In the genomic region with DNA sequence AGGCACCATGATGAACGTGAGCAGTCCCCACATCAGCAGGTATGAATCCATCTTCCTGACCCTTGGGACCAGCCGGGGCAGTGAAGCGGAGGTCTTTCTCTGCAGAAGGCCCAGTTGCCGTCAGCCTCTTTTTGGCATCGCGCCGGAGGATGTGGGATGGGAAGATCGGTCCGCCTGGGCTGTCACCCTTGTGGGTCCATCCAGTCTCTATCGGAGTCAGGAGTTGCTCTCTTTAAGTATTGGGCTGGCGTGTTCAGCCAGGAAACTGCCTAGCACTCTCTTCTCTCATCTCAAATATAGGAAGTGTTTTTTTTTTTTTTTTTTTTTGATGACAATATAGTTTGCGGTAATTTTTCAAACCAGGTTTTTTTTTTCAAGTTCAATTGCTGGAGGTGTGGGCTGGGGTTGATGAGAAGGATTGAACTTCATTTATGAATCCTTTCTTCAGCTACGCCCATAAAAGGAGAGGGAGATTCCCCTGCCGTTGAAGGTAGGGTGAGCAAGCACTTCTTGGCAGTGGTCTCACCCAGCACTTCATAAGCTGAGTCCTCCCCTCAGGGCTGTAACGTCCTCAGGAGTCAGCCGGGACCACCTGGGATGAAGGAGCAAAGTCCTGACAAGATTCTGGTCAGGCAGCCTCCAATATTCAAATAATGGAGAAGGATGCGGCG, we compare ENCODE assay signal across 10 cellular contexts. TPM values are rescaled to one million over a fixed set of nuclear protein-coding genes. Genes with fewer than 3 reads are reported as not detected.
DNase-seq lines count a peak whose midpoint lies in the region; ATAC-seq and TF ChIP-seq lines count a peak whose summit lies in the region.
"Had no signal": no experiment of that assay in that cellular context is flagged by ENCODE, and none has a peak within 500 bp of the region (broad histone marks: within the 10 kb centered on the region; RNA-seq: fewer than 3 reads in every experiment).

A gene (minus strand): TSS at position 267 of the 671 bp plus-strand sequence. CDS start 216 bp downstream, at position 51.

- H3F3A ChIP-seq in DOHH2 (ENCODE audit: control insufficient read depth, insufficient read depth), result no peaks in the 10 kb centered on the region

- H3K36me3 Mint-ChIP-seq in WTC11, result no peaks in the 10 kb centered on the region
- H3K36me3 Mint-ChIP-seq in activated naive CD8-positive, alpha-beta T cell treated with anti-CD3 and anti-CD28 coated beads, Interleukin-2, amount 10 ng/mL, durations not matched to agents 7 days and 5 days, result peaks cover 36% of the 10 kb centered on the region

- DNase-seq in WTC11 (ENCODE audit: low spot score) (no peak), RKO (ENCODE audit: low spot score) (no peak), NCI-H187 (lab: John Stamatoyannopoulos, UW) (no peak), T1000 (lab: John Stamatoyannopoulos, UW) (no peak), cerebellum (ENCODE audit: low spot score) (no peak)
- DNase-seq in activated naive CD8-positive, alpha-beta T cell treated with anti-CD3 and anti-CD28 coated beads, Interleukin-2, amount 10 ng/mL, durations not matched to agents 7 days and 5 days, result peak; percentile 73
- peak in 3 of 4 experiments; percentile 57 to 72 (median 66) for DNase-seq in stimulated activated CD4-positive, alpha-beta T cell treated with anti-CD3 and anti-CD28 coated beads, Interleukin-1b, Interleukin-23, amount 100 ng/mL, for 24 hours (ENCODE audit: low read depth in 4 of 4, low spot score in 1 of 4)
- DNase-seq: substantia nigra had no signal

- peaks cover 3% of the 10 kb centered on the region for H3K4me1 Mint-ChIP-seq in WTC11
- H3K4me1 Mint-ChIP-seq in activated naive CD8-positive, alpha-beta T cell treated with anti-CD3 and anti-CD28 coated beads, Interleukin-2, amount 10 ng/mL, durations not matched to agents 7 days and 5 days, result peaks cover 65% of the 10 kb centered on the region

- H3K4me1 ChIP-seq in DOHH2 (ENCODE audit: control insufficient read depth, low read length), result peaks cover 49% of the 10 kb centered on the region

- H3K9me3 ChIP-seq in DOHH2 (ENCODE audit: control insufficient read depth, insufficient read depth, low read length), result no peaks in the 10 kb centered on the region

- POLR2A ChIA-PET in WTC11 (lab: Charles Lee), result interaction anchor here (0.7 kb wide), 2 partner anchors 18 to 263 kb away, joined by 6 to 8 read pairs; no protein-coding TSS in a partner anchor
- POLR2A ChIA-PET in activated naive CD8-positive, alpha-beta T cell treated with anti-CD3 and anti-CD28 coated beads, Interleukin-2, amount 10 ng/mL, durations not matched to agents 7 days and 5 days (lab: Charles Lee), result interaction anchor here (0.7 to 3.7 kb wide), 24 partner anchors 8 to 1422 kb away, joined by 3 to 27 read pairs (median 4); a partner anchor contains a TSS

- no peaks in the 10 kb centered on the region for H3K79me2 ChIP-seq in DOHH2 (ENCODE audit: control insufficient read depth, low read length)

- peaks cover 9% of the 10 kb centered on the region for H3K9me3 Mint-ChIP-seq in WTC11
- no peaks in the 10 kb centered on the region for H3K9me3 Mint-ChIP-seq in activated naive CD8-positive, alpha-beta T cell treated with anti-CD3 and anti-CD28 coated beads, Interleukin-2, amount 10 ng/mL, durations not matched to agents 7 days and 5 days

- H3K9me2 ChIP-seq in DOHH2 (replicated peaks; ENCODE audit: control insufficient read depth, low read length), result no peaks in the 10 kb centered on the region

- no peaks in the 10 kb centered on the region; the same call in 1 of the 2 replicates for H3K27me3 Mint-ChIP-seq in WTC11 (ENCODE audit: low read depth)
- H3K27me3 Mint-ChIP-seq in activated naive CD8-positive, alpha-beta T cell treated with anti-CD3 and anti-CD28 coated beads, Interleukin-2, amount 10 ng/mL, durations not matched to agents 7 days and 5 days, result no peaks in the 10 kb centered on the region

- CTCF ChIA-PET in WTC11 (lab: Charles Lee), result no interaction called here

- H3K27ac ChIP-seq in DOHH2 (ENCODE audit: low read depth, low read length), result no peak within 1 kb of the TSS
- H3K27ac ChIP-seq: KMS-11 had no signal

- H3K4me3 ChIP-seq in DOHH2 (ENCODE audit: low read length), result peak within 1 kb of the TSS; percentile 76

- TF ChIP-seq CTCF in DOHH2 (IDR thresholded peaks at IDR 0.05; ENCODE audit: low read depth, low read length, poor library complexity, severe bottlenecking) (no peak), WTC11 (IDR thresholded peaks at IDR 0.05) (no peak)

- H3K36me3 ChIP-seq in DOHH2 (ENCODE audit: control insufficient read depth, low read length), result no peaks in the 10 kb centered on the region

- no peak within 1 kb of the TSS for H3K27ac Mint-ChIP-seq in WTC11
- H3K27ac Mint-ChIP-seq in activated naive CD8-positive, alpha-beta T cell treated with anti-CD3 and anti-CD28 coated beads, Interleukin-2, amount 10 ng/mL, durations not matched to agents 7 days and 5 days, result peak within 1 kb of the TSS; percentile 92

- H4K20me1 ChIP-seq in DOHH2 (ENCODE audit: control insufficient read depth, insufficient read depth, low read depth, low read length), result no peaks in the 10 kb centered on the region

- H3K4me3 Mint-ChIP-seq in WTC11, result no peak within 1 kb of the TSS
- H3K4me3 Mint-ChIP-seq in activated naive CD8-positive, alpha-beta T cell treated with anti-CD3 and anti-CD28 coated beads, Interleukin-2, amount 10 ng/mL, durations not matched to agents 7 days and 5 days, result peak within 1 kb of the TSS; percentile 91

- ATAC-seq in WTC11, result peak; percentile 34; the same call in 1 of the 2 replicates
- ATAC-seq in activated naive CD8-positive, alpha-beta T cell treated with anti-CD3 and anti-CD28 coated beads, Interleukin-2, amount 10 ng/mL, durations not matched to agents 7 days and 5 days (ENCODE audit: low read depth), result peak; percentile 75

- peak within 1 kb of the TSS; percentile 80 for H3K4me2 ChIP-seq in DOHH2 (ENCODE audit: low read length)
- H3K4me2 ChIP-seq: KMS-11 had no signal

- H3K27me3 ChIP-seq in DOHH2 (ENCODE audit: control insufficient read depth, low read length), result peaks cover 15% of the 10 kb centered on the region

TF ChIP-seq in WTC11, 78 proteins besides CTCF, POLR2A, EP300 and RAD21:
- TF ChIP-seq ZNF671 (CRISPR knock-in tag; IDR thresholded peaks at IDR 0.05), result no peak
- no peak for TF ChIP-seq ZNF423 (CRISPR knock-in tag; IDR thresholded peaks at IDR 0.05)
- no peak for TF ChIP-seq ZNF121 (CRISPR knock-in tag; IDR thresholded peaks at IDR 0.05)
- TF ChIP-seq JAZF1 (CRISPR knock-in tag; IDR thresholded peaks at IDR 0.05), result no peak
- TF ChIP-seq, protein P1, sequence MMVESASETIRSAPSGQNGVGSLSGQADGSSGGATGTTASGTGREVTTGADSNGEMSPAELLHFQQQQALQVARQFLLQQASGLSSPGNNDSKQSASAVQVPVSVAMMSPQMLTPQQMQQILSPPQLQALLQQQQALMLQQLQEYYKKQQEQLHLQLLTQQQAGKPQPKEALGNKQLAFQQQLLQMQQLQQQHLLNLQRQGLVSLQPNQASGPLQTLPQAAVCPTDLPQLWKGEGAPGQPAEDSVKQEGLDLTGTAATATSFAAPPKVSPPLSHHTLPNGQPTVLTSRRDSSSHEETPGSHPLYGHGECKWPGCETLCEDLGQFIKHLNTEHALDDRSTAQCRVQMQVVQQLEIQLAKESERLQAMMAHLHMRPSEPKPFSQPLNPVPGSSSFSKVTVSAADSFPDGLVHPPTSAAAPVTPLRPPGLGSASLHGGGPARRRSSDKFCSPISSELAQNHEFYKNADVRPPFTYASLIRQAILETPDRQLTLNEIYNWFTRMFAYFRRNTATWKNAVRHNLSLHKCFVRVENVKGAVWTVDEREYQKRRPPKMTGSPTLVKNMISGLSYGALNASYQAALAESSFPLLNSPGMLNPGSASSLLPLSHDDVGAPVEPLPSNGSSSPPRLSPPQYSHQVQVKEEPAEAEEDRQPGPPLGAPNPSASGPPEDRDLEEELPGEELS (CRISPR knock-in tag; IDR thresholded peaks at IDR 0.05), result no peak
- TF ChIP-seq, protein P2, sequence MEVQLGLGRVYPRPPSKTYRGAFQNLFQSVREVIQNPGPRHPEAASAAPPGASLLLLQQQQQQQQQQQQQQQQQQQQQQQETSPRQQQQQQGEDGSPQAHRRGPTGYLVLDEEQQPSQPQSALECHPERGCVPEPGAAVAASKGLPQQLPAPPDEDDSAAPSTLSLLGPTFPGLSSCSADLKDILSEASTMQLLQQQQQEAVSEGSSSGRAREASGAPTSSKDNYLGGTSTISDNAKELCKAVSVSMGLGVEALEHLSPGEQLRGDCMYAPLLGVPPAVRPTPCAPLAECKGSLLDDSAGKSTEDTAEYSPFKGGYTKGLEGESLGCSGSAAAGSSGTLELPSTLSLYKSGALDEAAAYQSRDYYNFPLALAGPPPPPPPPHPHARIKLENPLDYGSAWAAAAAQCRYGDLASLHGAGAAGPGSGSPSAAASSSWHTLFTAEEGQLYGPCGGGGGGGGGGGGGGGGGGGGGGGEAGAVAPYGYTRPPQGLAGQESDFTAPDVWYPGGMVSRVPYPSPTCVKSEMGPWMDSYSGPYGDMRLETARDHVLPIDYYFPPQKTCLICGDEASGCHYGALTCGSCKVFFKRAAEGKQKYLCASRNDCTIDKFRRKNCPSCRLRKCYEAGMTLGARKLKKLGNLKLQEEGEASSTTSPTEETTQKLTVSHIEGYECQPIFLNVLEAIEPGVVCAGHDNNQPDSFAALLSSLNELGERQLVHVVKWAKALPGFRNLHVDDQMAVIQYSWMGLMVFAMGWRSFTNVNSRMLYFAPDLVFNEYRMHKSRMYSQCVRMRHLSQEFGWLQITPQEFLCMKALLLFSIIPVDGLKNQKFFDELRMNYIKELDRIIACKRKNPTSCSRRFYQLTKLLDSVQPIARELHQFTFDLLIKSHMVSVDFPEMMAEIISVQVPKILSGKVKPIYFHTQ (CRISPR knock-in tag; IDR thresholded peaks at IDR 0.05), result no peak
- TF ChIP-seq, protein P3, sequence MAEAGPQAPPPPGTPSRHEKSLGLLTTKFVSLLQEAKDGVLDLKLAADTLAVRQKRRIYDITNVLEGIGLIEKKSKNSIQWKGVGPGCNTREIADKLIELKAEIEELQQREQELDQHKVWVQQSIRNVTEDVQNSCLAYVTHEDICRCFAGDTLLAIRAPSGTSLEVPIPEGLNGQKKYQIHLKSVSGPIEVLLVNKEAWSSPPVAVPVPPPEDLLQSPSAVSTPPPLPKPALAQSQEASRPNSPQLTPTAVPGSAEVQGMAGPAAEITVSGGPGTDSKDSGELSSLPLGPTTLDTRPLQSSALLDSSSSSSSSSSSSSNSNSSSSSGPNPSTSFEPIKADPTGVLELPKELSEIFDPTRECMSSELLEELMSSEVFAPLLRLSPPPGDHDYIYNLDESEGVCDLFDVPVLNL (CRISPR knock-in tag; IDR thresholded peaks at IDR 0.05; ENCODE audit: borderline replicate concordance, low read depth), result no peak

RNA-seq across cellular contexts. Expression of the gene that starts here (rescaled TPM):
- total RNA-seq in WTC11 (2021), result 0.31 to 0.41 TPM (median 0.32 TPM) in 3 replicates
- total RNA-seq in activated naive CD8-positive, alpha-beta T cell treated with anti-CD3 and anti-CD28 coated beads, Interleukin-2, amount 10 ng/mL, durations not matched to agents 7 days and 5 days, result 100 to 1,000 TPM; 184 to 201 TPM
- not detected for total RNA-seq in cerebellum

Comparison
In these comparisons a context has a peak if more than half of its experiments do, and no peak if none do; other contexts are left out.
1. RNA of the gene that starts here (total RNA-seq): 184 to 201 TPM in activated naive CD8-positive, alpha-beta T cell treated with anti-CD3 and anti-CD28 coated beads, Interleukin-2, amount 10 ng/mL, durations not matched to agents 7 days and 5 days; 0.31 to 0.41 TPM in WTC11 and not detected in cerebellum (single experiment); every median in the first group is over 100 times any median in the second.
2. Peak in ATAC-seq in WTC11; RNA of the gene not detected or under 1 TPM.
3. DNase-seq: peak in activated naive CD8-positive, alpha-beta T cell treated with anti-CD3 and anti-CD28 coated beads, Interleukin-2, amount 10 ng/mL, durations not matched to agents 7 days and 5 days (single experiment) and stimulated activated CD4-positive, alpha-beta T cell treated with anti-CD3 and anti-CD28 coated beads, Interleukin-1b, Interleukin-23, amount 100 ng/mL, for 24 hours (3 of 4); none in WTC11 (single experiment), RKO (single experiment), NCI-H187 (0 of 2), T1000 (single experiment) and cerebellum (single experiment).